In the genomic region with DNA sequence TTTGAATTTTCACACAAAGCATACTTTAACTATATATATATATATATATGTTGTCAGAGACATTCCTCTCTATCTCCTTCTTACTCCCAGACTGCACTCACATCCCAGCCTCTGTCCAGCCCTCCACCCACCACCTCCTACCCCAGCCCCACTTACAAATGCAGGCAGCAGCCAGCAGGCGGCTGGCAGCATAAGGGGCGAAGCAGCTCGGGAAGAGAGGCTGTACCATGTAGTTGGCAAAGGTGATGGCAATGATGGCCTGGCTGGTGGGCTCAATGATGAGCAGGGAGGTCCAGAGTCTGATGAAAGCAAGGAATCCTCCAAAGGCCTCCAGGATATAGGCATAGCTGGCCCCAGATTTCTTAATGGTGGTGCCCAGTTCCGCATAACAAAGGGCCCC, we compare ENCODE assay signal across 23 cellular contexts. TPM values are rescaled to one million over a fixed set of nuclear protein-coding genes. Genes with fewer than 3 reads are reported as not detected.
DNase-seq lines count a peak whose midpoint lies in the region; ATAC-seq and TF ChIP-seq lines count a peak whose summit lies in the region.
"Had no signal": no experiment of that assay in that cellular context is flagged by ENCODE, and none has a peak within 500 bp of the region (broad histone marks: within the 10 kb centered on the region; RNA-seq: fewer than 3 reads in every experiment).

No MANE protein-coding gene starts in this region.

- peak overlapping the region in 2 of 3 donors; percentile 54 to 85 for H3K27ac Mint-ChIP-seq in IgD-negative memory B cell
- H3K27ac Mint-ChIP-seq: activated CD4-positive, alpha-beta memory T cell treated with anti-CD3 and anti-CD28 coated beads, Interleukin-2, amount 10 ng/mL, durations not matched to agents 7 days and 5 days; activated naive CD4-positive, alpha-beta T cell treated with anti-CD3 and anti-CD28 coated beads, Interleukin-2, amount 50 U/mL, for 24 hours; activated T-cell treated with anti-CD3 and anti-CD28 coated beads, Interleukin-2, amount 50 U/mL, for 24 hours; immature natural killer cell; stimulated activated naive CD8-positive, alpha-beta T cell treated with anti-CD3 and anti-CD28 coated beads, Interleukin-15, Interleukin-2, amounts not matched to agents 100 ng/mL and 50 ng/mL, for 24 hours had no signal

- peak; percentile 23 for ATAC-seq in foreskin keratinocyte
- ATAC-seq in GM21367 (IDR thresholded peaks at IDR 0.05; ENCODE audit: unreplicated experiment) = no peak
- ATAC-seq: pancreas had no signal

- no peaks in the 10 kb centered on the region for H3K9me3 Mint-ChIP-seq in IgD-negative memory B cell
- H3K9me3 Mint-ChIP-seq: activated CD4-positive, alpha-beta memory T cell treated with anti-CD3 and anti-CD28 coated beads, Interleukin-2, amount 10 ng/mL, durations not matched to agents 7 days and 5 days; activated naive CD4-positive, alpha-beta T cell treated with anti-CD3 and anti-CD28 coated beads, Interleukin-2, amount 50 U/mL, for 24 hours; activated T-cell treated with anti-CD3 and anti-CD28 coated beads, Interleukin-2, amount 50 U/mL, for 24 hours; stimulated activated naive CD8-positive, alpha-beta T cell treated with anti-CD3 and anti-CD28 coated beads, Interleukin-15, Interleukin-2, amounts not matched to agents 100 ng/mL and 50 ng/mL, for 24 hours had no signal

- no peak for TF ChIP-seq POLR2A in spleen (IDR thresholded peaks at IDR 0.05)

- peaks cover 36 to 39% (median 36%) of the 10 kb centered on the region in 3 donors for H3K4me1 Mint-ChIP-seq in IgD-negative memory B cell
- H3K4me1 Mint-ChIP-seq: immature natural killer cell had no signal

- H3K4me1 ChIP-seq in foreskin keratinocyte = peaks cover under 1% of the 10 kb centered on the region
- peaks cover 15 to 99% (median 77%) of the 10 kb centered on the region in 6 donors for H3K4me1 ChIP-seq in spleen

- peak; percentile 36; the same call in 1 of the 3 replicates for TF ChIP-seq CTCF in GM12872 (IDR thresholded peaks at IDR 0.05; ENCODE audit: insufficient read depth, low read depth, low read length)
- TF ChIP-seq CTCF in foreskin keratinocyte (conservative IDR thresholded peaks at IDR 0.05) = no peak
- TF ChIP-seq CTCF in spleen (IDR thresholded peaks at IDR 0.05 in 8 of 11, conservative IDR thresholded peaks at IDR 0.05 in 3 of 11) = no peak

- no peak overlapping the region for H3K27ac ChIP-seq in foreskin keratinocyte
- H3K27ac ChIP-seq in spleen = peak overlapping the region in 5 of 8 donors; percentile 68 to 92 (median 69)
- H3K27ac ChIP-seq: ascending aorta, pancreas, PC-9, upper lobe of left lung had no signal

- H3K27me3 ChIP-seq in foreskin keratinocyte = no peaks in the 10 kb centered on the region
- H3K27me3 ChIP-seq in spleen (replicated peaks in 1 of 7) = no peaks in the 10 kb centered on the region
- H3K27me3 ChIP-seq: ascending aorta, pancreas, upper lobe of left lung had no signal

- no peaks in the 10 kb centered on the region for H3K27me3 Mint-ChIP-seq in IgD-negative memory B cell
- H3K27me3 Mint-ChIP-seq: activated naive CD4-positive, alpha-beta T cell treated with anti-CD3 and anti-CD28 coated beads, Interleukin-2, amount 50 U/mL, for 24 hours; activated T-cell treated with anti-CD3 and anti-CD28 coated beads, Interleukin-2, amount 50 U/mL, for 24 hours had no signal

- intact Hi-C loops in spleen (cut with DNase I; ENCODE audit: low total_unique reads) = no loop called here

- H3K9me3 ChIP-seq in spleen = no peaks in the 10 kb centered on the region
- H3K9me3 ChIP-seq: ascending aorta, pancreas, upper lobe of left lung had no signal

- DNase-seq in foreskin keratinocyte (no peak), spleen (peak; percentile 78), NCI-H2029 (lab: John Stamatoyannopoulos, UW) (no peak), ureter (ENCODE audit: low spot score) (no peak)
- no peak for DNase-seq in stimulated activated CD4-positive, alpha-beta T cell treated with anti-CD3 and anti-CD28 coated beads, Interleukin-4, amount 100 ng/mL, for 24 hours
- DNase-seq: activated CD4-positive, alpha-beta memory T cell treated with anti-CD3 and anti-CD28 coated beads, Interleukin-2, amount 10 ng/mL, durations not matched to agents 7 days and 5 days; activated CD4-positive, CD25-positive, alpha-beta regulatory T cell; activated T-cell treated with anti-CD3 and anti-CD28 coated beads, Interleukin-2, amount 50 U/mL, for 24 hours; Calu3; effector CD8-positive, alpha-beta T cell; immature natural killer cell; NCI-H1105; NCI-H2107; pancreas; PC-9; upper lobe of left lung had no signal

- peaks cover 0 to 30% (median 0%) of the 10 kb centered on the region in 6 donors for H3K36me3 ChIP-seq in spleen
- H3K36me3 ChIP-seq: ascending aorta, pancreas, upper lobe of left lung had no signal

- WGBS in spleen, 5 donors = 88 to 94% (median 91%) methylated on average over 4 of the region's 4 CpGs

- peak overlapping the region in 5 of 8 donors; percentile 1 to 64 (median 20) for H3K4me3 ChIP-seq in spleen
- H3K4me3 ChIP-seq: ascending aorta, pancreas, PC-9 had no signal

- H3K36me3 Mint-ChIP-seq in IgD-negative memory B cell = peaks cover 2% of the 10 kb centered on the region
- H3K36me3 Mint-ChIP-seq: activated naive CD4-positive, alpha-beta T cell treated with anti-CD3 and anti-CD28 coated beads, Interleukin-2, amount 50 U/mL, for 24 hours; immature natural killer cell had no signal

- peak overlapping the region; percentile 4 to 85 (median 58) for H3K4me3 Mint-ChIP-seq in IgD-negative memory B cell
- H3K4me3 Mint-ChIP-seq: activated CD4-positive, alpha-beta memory T cell treated with anti-CD3 and anti-CD28 coated beads, Interleukin-2, amount 10 ng/mL, durations not matched to agents 7 days and 5 days; activated naive CD4-positive, alpha-beta T cell treated with anti-CD3 and anti-CD28 coated beads, Interleukin-2, amount 50 U/mL, for 24 hours; activated T-cell treated with anti-CD3 and anti-CD28 coated beads, Interleukin-2, amount 50 U/mL, for 24 hours; immature natural killer cell; stimulated activated naive CD8-positive, alpha-beta T cell treated with anti-CD3 and anti-CD28 coated beads, Interleukin-15, Interleukin-2, amounts not matched to agents 100 ng/mL and 50 ng/mL, for 24 hours had no signal

RNA-seq across cellular contexts. Expression of gene SLC7A7, which starts 2.5 kb away (rescaled TPM):
- polyA plus RNA-seq in IgD-negative memory B cell = 24.0 TPM
- total RNA-seq in foreskin keratinocyte = 0.75 and 1.1 TPM in 2 replicates
- polyA plus RNA-seq in foreskin keratinocyte = 0.41 and 0.59 TPM in 2 replicates
- 100 to 1,000 TPM in 4 of 7 donors, 10 to 100 TPM in 3; 56.4 to 165 (median 112) TPM for total RNA-seq in spleen
- 10 to 100 TPM; 34.2 to 46.5 (median 35.3) TPM for polyA plus RNA-seq in spleen
- total RNA-seq in ureter = 10.6 TPM
- total RNA-seq: T-helper 2 cell treated with Interferon-gamma antibody and Interleukin-4, amounts not matched to agents 100 ng/mL and 5 ng/mL, for 36 hours had no signal

RNA-seq across cellular contexts. Expression of gene MRPL52, which starts 16.9 kb away (rescaled TPM):
- polyA plus RNA-seq in IgD-negative memory B cell (200 TPM), foreskin keratinocyte (418 and 434 TPM in 2 replicates), spleen (100 to 1,000 TPM in 2 of 3 donors, 10 to 100 TPM in 1; 88.8 to 138 (median 137) TPM)
- total RNA-seq in foreskin keratinocyte (176 and 219 TPM in 2 replicates), spleen (100 to 1,000 TPM in 1 of 7 donors, 10 to 100 TPM in 6; 55.2 to 111 (median 62.8) TPM), ureter (77.8 TPM)

RNA-seq across cellular contexts. Expression of gene MMP14, which starts 23.6 kb away (rescaled TPM):
- not detected for polyA plus RNA-seq in IgD-negative memory B cell
- 234 and 241 TPM in 2 replicates for total RNA-seq in foreskin keratinocyte
- polyA plus RNA-seq in foreskin keratinocyte = 148 and 159 TPM in 2 replicates
- total RNA-seq in spleen = 100 to 1,000 TPM in 1 of 7 donors, 10 to 100 TPM in 6; 42.6 to 126 (median 65.2) TPM
- 10 to 100 TPM in 2 of 3 donors, 1 to 10 TPM in 1; 6.6 to 30.8 (median 15.6) TPM for polyA plus RNA-seq in spleen
- total RNA-seq in ureter = 172 TPM
- polyA plus RNA-seq: immature natural killer cell had no signal

RNA-seq across cellular contexts. Expression of gene OXA1L, which starts 46.3 kb away (rescaled TPM):
- 60.7 TPM for polyA plus RNA-seq in IgD-negative memory B cell
- 78.7 and 85.8 TPM in 2 replicates for total RNA-seq in foreskin keratinocyte
- polyA plus RNA-seq in foreskin keratinocyte = 85.0 and 92.2 TPM in 2 replicates
- 100 to 1,000 TPM in 6 of 7 donors, 10 to 100 TPM in 1; 88.6 to 133 (median 110) TPM for total RNA-seq in spleen
- 100 to 1,000 TPM in 1 of 3 donors, 10 to 100 TPM in 2; 73.5 to 110 (median 96.2) TPM for polyA plus RNA-seq in spleen
- total RNA-seq in ureter = 93.5 TPM

RNA-seq across cellular contexts. Expression of gene LRP10, which starts 58.8 kb away (rescaled TPM):
- polyA plus RNA-seq in IgD-negative memory B cell = 113 TPM
- 65.2 and 76.2 TPM in 2 replicates for total RNA-seq in foreskin keratinocyte
- 56.5 and 58.5 TPM in 2 replicates for polyA plus RNA-seq in foreskin keratinocyte
- total RNA-seq in spleen = 100 to 1,000 TPM in 6 of 7 donors, 10 to 100 TPM in 1; 99.6 to 205 (median 110) TPM
- polyA plus RNA-seq in spleen = 10 to 100 TPM in 1 of 3 donors, 1 to 10 TPM in 2; 7.9 to 22.3 (median 8.9) TPM
- total RNA-seq in ureter = 128 TPM
